1 cellular context compared by ENCODE assay signal in genomic region chr9:128324401-128324800, GRCh38.
TF ChIP-seq lines count a peak whose summit lies in the region.

No MANE protein-coding gene starts in this region.

TF ChIP-seq in HEK293, 187 proteins besides CTCF, POLR2A, EP300 and RAD21 (continued from another document):
- TF ChIP-seq ZBTB10 (tag by site-specific recombination; IDR thresholded peaks at IDR 0.05), result no peak
